ENCODE assay signal across 1 cellular context in genomic region chr19:17215125-17215971, GRCh38.
A peak's percentile ranks its signal among the peaks of the same experiment; 100 is the strongest.
TF ChIP-seq lines count a peak whose summit lies in the region.

Gene USE1 (plus strand): TSS chr19:17215357. CDS start chr19:17215406, 49 bp downstream.

TF ChIP-seq in K562, 482 proteins besides CTCF, POLR2A, EP300 and RAD21 (continued from another document and continues in another):
- no peak for TF ChIP-seq ZNF449 (CRISPR knock-in tag; IDR thresholded peaks at IDR 0.05)
- peak; percentile 89 for TF ChIP-seq THAP12 (CRISPR knock-in tag; IDR thresholded peaks at IDR 0.05)
- TF ChIP-seq HDAC8 (tag; IDR thresholded peaks at IDR 0.05), result no peak
- no peak for TF ChIP-seq DLX4 (CRISPR knock-in tag; IDR thresholded peaks at IDR 0.05)
- no peak for TF ChIP-seq ZC3H11A (IDR thresholded peaks at IDR 0.05; ENCODE audit: low read depth, low read length)
- TF ChIP-seq MBD2 (IDR thresholded peaks at IDR 0.05; ENCODE audit: borderline replicate concordance, low read depth), result peak; percentile 79
- TF ChIP-seq RBM22 (IDR thresholded peaks at IDR 0.05; ENCODE audit: low read depth, low read length, poor library complexity, severe bottlenecking), result peak; percentile 87
- TF ChIP-seq SAFB2 (IDR thresholded peaks at IDR 0.05; ENCODE audit: borderline replicate concordance, low read depth, low read length, severe bottlenecking), result no peak
- TF ChIP-seq KLF13 (tag; IDR thresholded peaks at IDR 0.05; ENCODE audit: borderline replicate concordance, low read depth), result peak; percentile 75; the same call in 1 of the 2 replicates
- no peak for TF ChIP-seq CBX8 (IDR thresholded peaks at IDR 0.05; ENCODE audit: borderline replicate concordance, extremely low read depth, low read depth, low read length, poor library complexity, severe bottlenecking)
- no peak for TF ChIP-seq PTBP1 (IDR thresholded peaks at IDR 0.05; ENCODE audit: low read depth, low read length)
- no peak for TF ChIP-seq RFX5 (IDR thresholded peaks at IDR 0.05; ENCODE audit: low read depth, low read length)
- no peak for TF ChIP-seq KLF16 (IDR thresholded peaks at IDR 0.05)
- peak; percentile 77 for TF ChIP-seq SMAD4 (CRISPR knock-in tag; conservative IDR thresholded peaks at IDR 0.05)
- TF ChIP-seq KDM4B (IDR thresholded peaks at IDR 0.05; ENCODE audit: borderline replicate concordance in 2 of 2, low read depth in 1 of 2), result peak in 1 of 2 experiments; percentile 94; a peak in 2 of 4 replicates
- peak; percentile 72; the same call in 1 of the 2 replicates for TF ChIP-seq RNF2 (IDR thresholded peaks at IDR 0.05)
- no peak for TF ChIP-seq CHD2 (IDR thresholded peaks at IDR 0.05; ENCODE audit: low read depth, low read length)
- TF ChIP-seq ZNF121 (CRISPR knock-in tag; conservative IDR thresholded peaks at IDR 0.05), result no peak
- no peak for TF ChIP-seq SRSF1 (IDR thresholded peaks at IDR 0.05; ENCODE audit: low read depth, low read length)
- TF ChIP-seq CC2D1A (IDR thresholded peaks at IDR 0.05), result peak; percentile 40; the same call in 1 of the 2 replicates
- TF ChIP-seq ZNF507 (tag; conservative IDR thresholded peaks at IDR 0.05), result no peak
- no peak for TF ChIP-seq CHD1 (IDR thresholded peaks at IDR 0.05; ENCODE audit: low read length)
- TF ChIP-seq KLF6 (CRISPR knock-in tag; IDR thresholded peaks at IDR 0.05; ENCODE audit: borderline replicate concordance), result peak; percentile 98
- TF ChIP-seq DPF2 (IDR thresholded peaks at IDR 0.05), result no peak; the same call in 1 of the 2 replicates
- TF ChIP-seq SIN3B (IDR thresholded peaks at IDR 0.05; ENCODE audit: low read depth), result peak; percentile 95
- TF ChIP-seq ZNF766 (CRISPR knock-in tag; conservative IDR thresholded peaks at IDR 0.05), result peak; percentile 88
- peak; percentile 29 for TF ChIP-seq HMGN3 (IDR thresholded peaks at IDR 0.05; ENCODE audit: borderline replicate concordance, extremely low read depth, insufficient read length, low read depth, low read length)
- no peak for TF ChIP-seq MTA2 (IDR thresholded peaks at IDR 0.05; ENCODE audit: low read depth)
- no peak for TF ChIP-seq MTA1 (IDR thresholded peaks at IDR 0.05; ENCODE audit: borderline replicate concordance)
- TF ChIP-seq PRPF4 (IDR thresholded peaks at IDR 0.05; ENCODE audit: insufficient read depth, low read depth, low read length, poor library complexity, severe bottlenecking), result no peak
- TF ChIP-seq DEAF1 (CRISPR knock-in tag; IDR thresholded peaks at IDR 0.05), result no peak
- peak; percentile 98 for TF ChIP-seq POLR2G (IDR thresholded peaks at IDR 0.05; ENCODE audit: low read depth, low read length)
- peak; percentile 52; the same call in 1 of the 2 replicates for TF ChIP-seq JUND (IDR thresholded peaks at IDR 0.05; ENCODE audit: borderline replicate concordance, low read depth, low read length)
- TF ChIP-seq JUND (tag; IDR thresholded peaks at IDR 0.05; ENCODE audit: borderline replicate concordance, low read depth, low read length), result no peak; the same call in 2 of the 3 replicates
- no peak for TF ChIP-seq CEBPB (tag; IDR thresholded peaks at IDR 0.05)
- no peak for TF ChIP-seq ZNF217 (CRISPR knock-in tag; IDR thresholded peaks at IDR 0.05)
- TF ChIP-seq ZNF263 (CRISPR knock-in tag; IDR thresholded peaks at IDR 0.05; ENCODE audit: borderline replicate concordance), result no peak
- TF ChIP-seq CHAMP1 (IDR thresholded peaks at IDR 0.05), result no peak
- peak; percentile 57 for TF ChIP-seq SAP30 (IDR thresholded peaks at IDR 0.05; ENCODE audit: borderline replicate concordance, insufficient read depth, low read depth, low read length, poor library complexity, severe bottlenecking)
- 0 out of 4 replicates have a peak, but pooled peaks of 1 of the 2 experiments have one; percentile 55 for TF ChIP-seq NONO (IDR thresholded peaks at IDR 0.05; ENCODE audit: low read depth in 2 of 2, low read length in 1 of 2)
- peak; percentile 97 to 100 (median 99) for TF ChIP-seq YY1 (IDR thresholded peaks at IDR 0.05; ENCODE audit: borderline replicate concordance in 1 of 3, control insufficient read depth in 1 of 3, extremely low read depth in 1 of 3, insufficient read depth in 3 of 3, insufficient read length in 1 of 3, insufficient replicate concordance in 2 of 3, low read depth in 1 of 3, low read length in 2 of 3)
- TF ChIP-seq RHOXF2B (CRISPR knock-in tag; conservative IDR thresholded peaks at IDR 0.05), result no peak
- TF ChIP-seq MAFG (tag; conservative IDR thresholded peaks at IDR 0.05), result no peak
- TF ChIP-seq DDX20 (tag; IDR thresholded peaks at IDR 0.05; ENCODE audit: low read depth), result no peak
- peak; percentile 80 for TF ChIP-seq LCOR (CRISPR knock-in tag; IDR thresholded peaks at IDR 0.05)
- TF ChIP-seq FOXO4 (CRISPR knock-in tag; IDR thresholded peaks at IDR 0.05), result no peak
- no peak for TF ChIP-seq ELK3 (CRISPR knock-in tag; IDR thresholded peaks at IDR 0.05)
- no peak for TF ChIP-seq THRA (IDR thresholded peaks at IDR 0.05)
- peak; percentile 66; the same call in 1 of the 2 replicates for TF ChIP-seq FOXP4 (CRISPR knock-in tag; IDR thresholded peaks at IDR 0.05; ENCODE audit: borderline replicate concordance)
- peak; percentile 53; the same call in 1 of the 2 replicates for TF ChIP-seq DMBX1 (CRISPR knock-in tag; IDR thresholded peaks at IDR 0.05; ENCODE audit: borderline replicate concordance)
- TF ChIP-seq NFIC (IDR thresholded peaks at IDR 0.05), result peak; percentile 63
